Comparison of ENCODE assay signal across 1 cellular context in genomic region chr7:130734525-130735272, GRCh38.
TF ChIP-seq lines count a peak whose summit lies in the region.

No MANE protein-coding gene starts in this region.

TF ChIP-seq in SK-N-SH treated with all-trans-retinoic acid at 6 μM for 48 hours, 23 proteins besides CTCF, POLR2A, EP300 and RAD21 (continued from another document):
- TF ChIP-seq CSRNP3 (CRISPR knock-in tag; IDR thresholded peaks at IDR 0.05) (no peak), ZC3H10 (CRISPR knock-in tag; IDR thresholded peaks at IDR 0.05) (no peak), ARNTL (CRISPR knock-in tag; IDR thresholded peaks at IDR 0.05; ENCODE audit: borderline replicate concordance, low read depth) (no peak), ZFP3 (CRISPR knock-in tag; IDR thresholded peaks at IDR 0.05) (no peak), OSR1 (CRISPR knock-in tag; IDR thresholded peaks at IDR 0.05) (no peak)
TF ChIP-seq in SK-N-SH treated with all-trans-retinoic acid at 6 μM for 48 hours: peak in this region for 0.
